Comparison of ENCODE assay signal across 26 cellular contexts in genomic region chr15:53917109-53917508, GRCh38.
A peak's percentile ranks its signal among the peaks of the same experiment; 100 is the strongest.
DNase-seq lines count a peak whose midpoint lies in the region; ATAC-seq and TF ChIP-seq lines count a peak whose summit lies in the region.
"Had no signal": no experiment of that assay in that cellular context is flagged by ENCODE, and none has a peak within 500 bp of the region (broad histone marks: within the 10 kb centered on the region; RNA-seq: fewer than 3 reads in every experiment).

No MANE protein-coding gene starts in this region.

- H3K23me2 ChIP-seq in H9 (ENCODE audit: insufficient read length, low read depth, low read length, poor library complexity, severe bottlenecking) = no peaks in the 10 kb centered on the region

- H4K5ac ChIP-seq in H9 (ENCODE audit: insufficient read length, low read depth, low read length) = no peak overlapping the region

- no peak overlapping the region for H3K18ac ChIP-seq in H9 (ENCODE audit: insufficient read length, low read depth, low read length)

- no CpG with 5 or more reads among the region's 2 CpGs for WGBS in H9 (ENCODE audit: extremely low coverage, insufficient read length, low lambda C conversion rate)
- 80 to 100% methylated on average over 2 of the region's 2 CpGs for WGBS in endodermal cell (ENCODE audit: insufficient coverage in 1 of 2, insufficient read length in 1 of 2), 2 experiments

- no peaks in the 10 kb centered on the region for H3K9me3 ChIP-seq in H9 (ENCODE audit: control insufficient read depth, low read depth, low read length)
- H3K9me3 ChIP-seq in endodermal cell (ENCODE audit: control insufficient read depth, low read length) = no peaks in the 10 kb centered on the region
- H3K9me3 ChIP-seq: A549; BLaER1 treated with 17β-estradiol and CSF1 and Interleukin-3, amounts not matched to agents 10 nM and 100 nM; Caco-2; HAP-1 had no signal

- no peak overlapping the region for H3K23ac ChIP-seq in H9 (ENCODE audit: insufficient read length, low read depth, low read length)

- H4K91ac ChIP-seq in H9 (ENCODE audit: insufficient read length, low read depth, low read length) = no peak overlapping the region

- 0 out of 2 replicates have a peak, but pooled peaks cover 1% of the 10 kb centered on the region for H3K4me1 ChIP-seq in H9 (ENCODE audit: insufficient read depth, low read length)
- peaks cover 8% of the 10 kb centered on the region for H3K4me1 ChIP-seq in endodermal cell (ENCODE audit: control insufficient read depth, insufficient read depth, low read length)
- H3K4me1 ChIP-seq: HAP-1 had no signal

- H3K4me2 ChIP-seq in H9 (ENCODE audit: insufficient read depth, insufficient read length, low read length) = no peak overlapping the region
- H3K4me2 ChIP-seq: BLaER1 treated with 17β-estradiol and CSF1 and Interleukin-3, amounts not matched to agents 10 nM and 100 nM had no signal

- H3K56ac ChIP-seq in H9 (ENCODE audit: insufficient read length, low read depth, low read length) = no peak overlapping the region

- no peak overlapping the region for H3K14ac ChIP-seq in H9 (ENCODE audit: insufficient read depth, low read length)

- no peak for DNase-seq in H9
- peak; percentile 5 for DNase-seq in OCI-M1 (lab: John Stamatoyannopoulos, UW)
- DNase-seq in endodermal cell = no peak
- peak; percentile 4 for DNase-seq in renal cortical epithelial cell (ENCODE audit: low read depth)
- no peak for DNase-seq in activated naive CD8-positive, alpha-beta T cell treated with anti-CD3 and anti-CD28 coated beads, Interleukin-2, amount 50 U/mL, for 24 hours
- no peak for DNase-seq in T1000 (lab: John Stamatoyannopoulos, UW)
- DNase-seq: AML-193; Caco-2; CD8-positive, alpha-beta T cell; DND-41; HFFc6; NCI-H1092; NCI-H1417 treated with DMSO at 0.1 percent for 48 hours; NCI-H1694 treated with DMSO at 0.1 percent for 48 hours; NCI-H2081; NCI-H2227 treated with DMSO at 0.1 percent for 48 hours; NCI-H526 treated with DMSO at 0.1 percent for 48 hours; SHP77 treated with DMSO at 0.1 percent for 48 hours; SW 1271 had no signal

- no peaks in the 10 kb centered on the region for H3K79me1 ChIP-seq in H9 (ENCODE audit: insufficient read depth, low read depth, low read length, poor library complexity, severe bottlenecking)

- H3K4me1 Mint-ChIP-seq in H9 (peaks cover 25 to 26% of the 10 kb centered on the region in 2 experiments), endodermal cell (peaks cover 37% of the 10 kb centered on the region)
- H3K4me1 Mint-ChIP-seq in activated naive CD8-positive, alpha-beta T cell treated with anti-CD3 and anti-CD28 coated beads, Interleukin-2, amount 50 U/mL, for 24 hours = no peaks in the 10 kb centered on the region
- H3K4me1 Mint-ChIP-seq: IgD-negative memory B cell had no signal

- H2AFZ ChIP-seq in H9 (ENCODE audit: low read length) = no peak overlapping the region

- H3K9me3 Mint-ChIP-seq in H9 = no peaks in the 10 kb centered on the region
- no peaks in the 10 kb centered on the region for H3K9me3 Mint-ChIP-seq in endodermal cell
- no peaks in the 10 kb centered on the region for H3K9me3 Mint-ChIP-seq in activated naive CD8-positive, alpha-beta T cell treated with anti-CD3 and anti-CD28 coated beads, Interleukin-2, amount 50 U/mL, for 24 hours
- H3K9me3 Mint-ChIP-seq: CD8-positive, alpha-beta T cell had no signal

- H3K4ac ChIP-seq in H9 (ENCODE audit: low read depth, low read length) = no peak overlapping the region

- no peaks in the 10 kb centered on the region for H4K20me1 ChIP-seq in H9 (ENCODE audit: control insufficient read depth, insufficient read depth, insufficient read length)
- H4K20me1 ChIP-seq: BLaER1 treated with 17β-estradiol and CSF1 and Interleukin-3, amounts not matched to agents 10 nM and 100 nM had no signal

- no peak overlapping the region for H2AK5ac ChIP-seq in H9 (ENCODE audit: insufficient read length, low read length)

- H3K27me3 ChIP-seq in H9 (ENCODE audit: insufficient read depth, low read length) (no peaks in the 10 kb centered on the region), endodermal cell (ENCODE audit: control insufficient read depth, insufficient read depth, low read length, poor library complexity, severe bottlenecking) (no peaks in the 10 kb centered on the region)
- H3K27me3 ChIP-seq: BLaER1 treated with 17β-estradiol and CSF1 and Interleukin-3, amounts not matched to agents 10 nM and 100 nM had no signal

- H3K27me3 Mint-ChIP-seq in H9 (ENCODE audit: low read depth) (no peaks in the 10 kb centered on the region), endodermal cell (ENCODE audit: insufficient read depth) (no peaks in the 10 kb centered on the region)
- peaks cover 2% of the 10 kb centered on the region for H3K27me3 Mint-ChIP-seq in activated naive CD8-positive, alpha-beta T cell treated with anti-CD3 and anti-CD28 coated beads, Interleukin-2, amount 50 U/mL, for 24 hours
- H3K27me3 Mint-ChIP-seq: IgD-negative memory B cell had no signal

- H3K27ac Mint-ChIP-seq in H9 (peak overlapping the region in 2 of 3 experiments; percentile 27 to 79; a peak in 2 of 7 replicates), endodermal cell (peak overlapping the region; percentile 86)
- H3K27ac Mint-ChIP-seq in activated naive CD8-positive, alpha-beta T cell treated with anti-CD3 and anti-CD28 coated beads, Interleukin-2, amount 50 U/mL, for 24 hours = no peak overlapping the region
- H3K27ac Mint-ChIP-seq: CD8-positive, alpha-beta T cell; HFFc6; IgD-negative memory B cell had no signal

- no peak overlapping the region for H2BK12ac ChIP-seq in H9 (ENCODE audit: insufficient read length, low read depth, low read length)

- no peak overlapping the region for H2BK5ac ChIP-seq in H9 (ENCODE audit: insufficient read length, low read length)

- TF ChIP-seq CTCF in H9 (conservative IDR thresholded peaks at IDR 0.05) (no peak), endodermal cell (conservative IDR thresholded peaks at IDR 0.05) (no peak)

- H3K79me2 ChIP-seq in H9 (ENCODE audit: insufficient read depth, low read length) = no peaks in the 10 kb centered on the region

- H4K8ac ChIP-seq in H9 (replicated peaks; ENCODE audit: insufficient read length, low read depth, low read length) = no peak overlapping the region

- H3K4me3 Mint-ChIP-seq in H9 (no peak overlapping the region), endodermal cell (no peak overlapping the region)
- no peak overlapping the region for H3K4me3 Mint-ChIP-seq in activated naive CD8-positive, alpha-beta T cell treated with anti-CD3 and anti-CD28 coated beads, Interleukin-2, amount 50 U/mL, for 24 hours
- H3K4me3 Mint-ChIP-seq: CD8-positive, alpha-beta T cell; HFFc6; IgD-negative memory B cell had no signal

- H3K27ac ChIP-seq in H9 (ENCODE audit: insufficient read length, low read depth, low read length) (no peak overlapping the region), endodermal cell (ENCODE audit: low read depth, low read length) (no peak overlapping the region)
- H3K27ac ChIP-seq: BLaER1 treated with 17β-estradiol and CSF1 and Interleukin-3, amounts not matched to agents 10 nM and 100 nM; SK-N-MC had no signal

- no peaks in the 10 kb centered on the region for H3K36me3 ChIP-seq in endodermal cell (ENCODE audit: control insufficient read depth, insufficient read depth, low read length)
- H3K36me3 ChIP-seq: BLaER1 treated with 17β-estradiol and CSF1 and Interleukin-3, amounts not matched to agents 10 nM and 100 nM; HAP-1 had no signal

- H2BK15ac ChIP-seq in H9 (ENCODE audit: low read depth, low read length) = no peak overlapping the region

- H3K4me3 ChIP-seq in endodermal cell (ENCODE audit: low read length) = no peak overlapping the region
- H3K4me3 ChIP-seq: A549; BLaER1 treated with 17β-estradiol and CSF1 and Interleukin-3, amounts not matched to agents 10 nM and 100 nM; HAP-1; SK-N-MC had no signal

- no peak overlapping the region for H2BK120ac ChIP-seq in H9 (ENCODE audit: low read depth, low read length, poor library complexity, severe bottlenecking)

- H3K36me3 Mint-ChIP-seq in H9 (ENCODE audit: insufficient read depth in 1 of 3, low read depth in 3 of 3) = no peaks in the 10 kb centered on the region
- peaks cover 14% of the 10 kb centered on the region for H3K36me3 Mint-ChIP-seq in endodermal cell (ENCODE audit: low read depth)
- no peaks in the 10 kb centered on the region for H3K36me3 Mint-ChIP-seq in activated naive CD8-positive, alpha-beta T cell treated with anti-CD3 and anti-CD28 coated beads, Interleukin-2, amount 50 U/mL, for 24 hours (ENCODE audit: low read depth)
- H3K36me3 Mint-ChIP-seq: CD8-positive, alpha-beta T cell; IgD-negative memory B cell had no signal

- H3K9ac ChIP-seq in H9 (ENCODE audit: extremely low read depth, insufficient read length, low read length) = no peak overlapping the region
- no peak overlapping the region for H3K9ac ChIP-seq in endodermal cell (ENCODE audit: extremely low read depth, low read length, poor library complexity, severe bottlenecking)
- H3K9ac ChIP-seq: BLaER1 treated with 17β-estradiol and CSF1 and Interleukin-3, amounts not matched to agents 10 nM and 100 nM had no signal

- ATAC-seq in activated naive CD8-positive, alpha-beta T cell treated with anti-CD3 and anti-CD28 coated beads, Interleukin-2, amount 50 U/mL, for 24 hours = no peak
- ATAC-seq in GM18870 (IDR thresholded peaks at IDR 0.05; ENCODE audit: unreplicated experiment) = no peak
- ATAC-seq: A549; CD8-positive, alpha-beta T cell; Panc1 had no signal

- no peak overlapping the region for H2BK20ac ChIP-seq in H9 (ENCODE audit: low read depth, low read length, poor library complexity, severe bottlenecking)

- H3T11ph ChIP-seq in H9 (ENCODE audit: low read length) = no peak overlapping the region

Comparison
In these comparisons a context has a peak if more than half of its experiments do, and no peak if none do; other contexts are left out.
1. DNase-seq: peak in OCI-M1 (single experiment) and renal cortical epithelial cell (single experiment); none in H9 (single experiment), endodermal cell (single experiment), activated naive CD8-positive, alpha-beta T cell treated with anti-CD3 and anti-CD28 coated beads, Interleukin-2, amount 50 U/mL, for 24 hours (single experiment) and T1000 (single experiment).